ENCODE assay signal across 8 cellular contexts in the genomic region with DNA sequence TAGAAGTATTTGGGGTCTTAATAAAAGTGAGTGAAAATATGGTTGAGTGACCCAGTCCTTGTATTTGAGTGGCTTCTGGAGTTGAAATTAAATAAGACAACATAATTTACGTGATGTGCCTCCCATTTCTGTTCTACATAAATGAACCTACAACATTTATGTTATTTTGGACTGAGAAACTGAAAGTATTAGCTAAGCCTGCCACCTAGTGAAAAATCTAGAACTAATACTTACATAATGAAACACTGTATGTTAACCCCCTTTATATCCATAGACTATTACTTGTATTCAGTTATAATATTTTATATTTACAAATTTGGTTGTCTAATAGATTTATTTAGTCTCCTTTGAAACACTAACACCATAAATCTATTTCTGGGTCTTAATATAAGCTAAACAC.
DNase-seq lines count a peak whose midpoint lies in the region; ATAC-seq and TF ChIP-seq lines count a peak whose summit lies in the region.

No MANE protein-coding gene starts in this region.

- no peak overlapping the region for H3K4me2 ChIP-seq in PC-3 (ENCODE audit: low read length)

- no peak overlapping the region for H3K4me3 ChIP-seq in PC-3 (ENCODE audit: low read length)

- H3F3A ChIP-seq in PC-3 (ENCODE audit: low read length, unreplicated experiment), result no peaks in the 10 kb centered on the region

- no peaks in the 10 kb centered on the region for H3K79me2 ChIP-seq in PC-3 (ENCODE audit: low read length)

- H3K27me3 ChIP-seq in PC-3 (ENCODE audit: low read length), result no peaks in the 10 kb centered on the region

- DNase-seq in DMS53 (lab: John Stamatoyannopoulos, UW) (peak; percentile 68), PC-3 (peak; percentile 59), glomerular endothelial cell (ENCODE audit: extremely low read depth, low read depth, low spot score) (peak; percentile 29), NCI-H187 treated with DMSO at 0.1 percent for 48 hours (lab: John Stamatoyannopoulos, UW) (no peak), cerebellum (ENCODE audit: low spot score) (no peak)
- no peak for DNase-seq in activated CD4-positive, CD25-positive, alpha-beta regulatory T cell treated with anti-CD3 and anti-CD28 coated beads, Interleukin-2, amount 50 U/mL, for 72 hours
- DNase-seq in stimulated activated CD4-positive, alpha-beta T cell treated with anti-CD3 and anti-CD28 coated beads, Interleukin-2, amount 100 ng/mL, for 24 hours, result no peak

- CTCF ChIA-PET in PC-3 (lab: Charles Lee), result interaction anchor here (1.8 kb wide), 1 partner anchor 161 kb away, joined by 9 read pairs; no protein-coding TSS in a partner anchor

- no TSS peak for BruUV-seq in PC-3 (replicated peaks; lab: Mats Ljungman, UMichigan)

- ATAC-seq in HG03175 (IDR thresholded peaks at IDR 0.05; ENCODE audit: unreplicated experiment) (peak; percentile 51), PC-3 (peak; percentile 67)

- intact Hi-C loops in PC-3 (cut with micrococcal nuclease), result loop anchor here (1.0 to 10.0 kb wide), 3 partner anchors 161 to 369 kb away; no protein-coding TSS in a partner anchor

- no peaks in the 10 kb centered on the region for H3K9me3 ChIP-seq in PC-3 (ENCODE audit: low read length)

- H3K36me3 ChIP-seq in PC-3 (ENCODE audit: low read depth, low read length), result no peaks in the 10 kb centered on the region

- H3K4me1 ChIP-seq in PC-3 (ENCODE audit: insufficient read depth, low read length), result peaks cover 20% of the 10 kb centered on the region

- peak; percentile 56; the same call in 1 of the 2 replicates for TF ChIP-seq CTCF in PC-3 (conservative IDR thresholded peaks at IDR 0.05; ENCODE audit: low read depth, low read length)

- H3K9ac ChIP-seq in PC-3 (ENCODE audit: low read length), result no peak overlapping the region

- POLR2A ChIA-PET in PC-3 (lab: Charles Lee; ENCODE audit: unreplicated experiment), result no interaction called here

- no peak overlapping the region for H2AFZ ChIP-seq in PC-3 (ENCODE audit: low read length)

- no peaks in the 10 kb centered on the region for H4K20me1 ChIP-seq in PC-3 (ENCODE audit: low read length)

- no peak overlapping the region for H3K27ac ChIP-seq in PC-3 (ENCODE audit: low read length)

- no peaks in the 10 kb centered on the region for H3K9me2 ChIP-seq in PC-3 (replicated peaks; ENCODE audit: low read length)

Comparison
In these comparisons a context has a peak if more than half of its experiments do, and no peak if none do; other contexts are left out.
1. DNase-seq: peak in DMS53 (single experiment), PC-3 (single experiment) and glomerular endothelial cell (single experiment); none in activated CD4-positive, CD25-positive, alpha-beta regulatory T cell treated with anti-CD3 and anti-CD28 coated beads, Interleukin-2, amount 50 U/mL, for 72 hours (single experiment), NCI-H187 treated with DMSO at 0.1 percent for 48 hours (single experiment), cerebellum (single experiment) and stimulated activated CD4-positive, alpha-beta T cell treated with anti-CD3 and anti-CD28 coated beads, Interleukin-2, amount 100 ng/mL, for 24 hours (0 of 2).